ENCODE assay signal across 19 cellular contexts in the genomic region with DNA sequence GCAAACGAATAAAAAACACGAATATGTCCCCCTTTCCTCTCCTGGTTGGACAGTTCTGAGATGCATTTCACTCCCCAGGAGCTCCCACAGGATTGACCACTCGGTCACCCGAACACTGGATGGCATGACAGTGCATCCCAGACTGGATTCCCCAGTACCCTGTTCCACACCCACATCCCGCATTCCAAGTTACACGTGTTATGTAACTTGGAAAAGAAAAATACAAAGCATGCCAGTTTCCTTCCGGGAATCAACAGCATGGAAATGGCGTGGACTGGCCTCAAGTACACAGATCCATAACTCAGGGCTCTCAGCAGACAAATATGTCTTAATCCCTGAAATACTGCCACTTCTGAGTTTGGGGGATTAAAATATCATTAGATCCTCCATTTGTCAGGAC.
"Had no signal": no experiment of that assay in that cellular context is flagged by ENCODE, and none has a peak within 500 bp of the region (broad histone marks: within the 10 kb centered on the region; RNA-seq: fewer than 3 reads in every experiment).

No MANE protein-coding gene starts in this region.

- H3K27ac ChIP-seq: ascending aorta, breast epithelium, foreskin keratinocyte had no signal

- H3K4me2 ChIP-seq: SK-N-SH had no signal

- H3K4me3 ChIP-seq: ascending aorta, breast epithelium, mucosa of descending colon, skin epidermis had no signal

- ATAC-seq: activated CD8-positive, alpha-beta memory T cell treated with anti-CD3 and anti-CD28 coated beads, Interleukin-2, amount 10 ng/mL, durations not matched to agents 7 days and 5 days; foreskin keratinocyte; mucosa of descending colon; naive thymus-derived CD8-positive, alpha-beta T cell; T-cell had no signal

- H3K9me3 ChIP-seq: ascending aorta, breast epithelium, mucosa of descending colon, SK-N-SH had no signal

- H3K9ac ChIP-seq: SK-N-SH had no signal

- H3K27me3 ChIP-seq: ascending aorta, breast epithelium, foreskin keratinocyte had no signal

- H3K4me1 ChIP-seq: breast epithelium, foreskin keratinocyte had no signal

- H3K36me3 ChIP-seq: ascending aorta, breast epithelium had no signal

- DNase-seq: activated B cell treated with CpG ODN at 0.5 μM for 24 hours; activated CD4-positive, alpha-beta memory T cell treated with anti-CD3 and anti-CD28 coated beads, Interleukin-2, amount 10 ng/mL, durations not matched to agents 7 days and 5 days; activated CD4-positive, alpha-beta T cell treated with anti-CD3 and anti-CD28 coated beads for 4 hours; activated CD8-positive, alpha-beta memory T cell treated with anti-CD3 and anti-CD28 coated beads, Interleukin-2, amount 10 ng/mL, durations not matched to agents 7 days and 5 days; activated naive CD4-positive, alpha-beta T cell treated with Interleukin-2 at 50 U/mL for 16 hours; activated T-cell treated with anti-CD3 and anti-CD28 coated beads, Interleukin-2, amount 50 U/mL, for 1 hour; cerebellar nuclear complex; effector memory CD4-positive, alpha-beta T cell; foreskin keratinocyte; mesenchymal stem cell; mucosa of descending colon; naive thymus-derived CD8-positive, alpha-beta T cell; SK-N-SH; stimulated activated CD4-positive, alpha-beta T cell treated with anti-CD3 and anti-CD28 coated beads, Interleukin-15, amount 100 ng/mL, for 24 hours; stimulated activated CD4-positive, alpha-beta T cell treated with anti-CD3 and anti-CD28 coated beads, Interleukin-2, amount 100 ng/mL, for 48 hours; T-cell had no signal
